In the genomic region with DNA sequence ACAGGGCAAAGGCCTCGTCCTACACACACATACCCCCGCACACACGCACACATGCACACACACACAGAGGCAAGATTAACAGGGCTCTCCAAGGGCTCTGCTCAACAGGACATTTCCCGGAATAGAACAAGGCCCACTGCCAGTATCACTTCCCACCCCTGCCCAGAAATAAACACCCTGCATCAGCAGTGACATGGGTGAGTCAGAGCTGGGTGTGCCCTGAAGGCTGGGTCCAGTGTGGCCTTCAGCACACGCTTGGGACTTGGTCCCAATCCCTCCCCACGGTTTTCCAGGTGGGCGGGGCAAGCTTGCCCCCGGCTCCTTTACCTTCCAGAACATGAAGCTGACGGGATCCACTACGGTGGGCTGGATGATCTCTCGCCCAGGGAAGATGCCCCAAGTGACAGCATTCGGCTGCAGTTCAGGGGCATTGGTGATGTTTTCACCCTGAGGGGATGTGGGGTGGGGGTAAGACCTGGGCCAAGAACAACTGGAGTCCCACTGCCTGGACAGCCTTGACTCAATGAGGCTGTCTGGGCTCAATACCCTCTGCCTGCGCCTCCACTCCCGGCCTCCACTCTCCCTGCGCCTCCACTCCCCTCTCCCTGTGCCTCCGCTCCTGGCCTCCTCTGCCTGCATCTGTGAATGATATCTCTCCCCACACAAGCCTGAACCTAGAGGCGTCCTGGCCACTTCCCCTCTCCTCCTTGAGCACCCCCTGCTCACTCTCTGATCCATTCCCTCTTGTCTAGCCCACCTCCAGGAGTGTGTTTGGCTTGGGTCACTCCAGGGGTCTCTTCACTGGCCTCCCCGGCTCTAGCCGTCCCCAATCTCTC, we compare ENCODE assay signal across 8 cellular contexts. TPM values are rescaled to one million over a fixed set of nuclear protein-coding genes. Genes with fewer than 3 reads are reported as not detected.
A peak's percentile ranks its signal among the peaks of the same experiment; 100 is the strongest.
DNase-seq lines count a peak whose midpoint lies in the region; ATAC-seq, FAIRE-seq and TF ChIP-seq lines count a peak whose summit lies in the region.

No MANE protein-coding gene starts in this region.

- H3K9ac ChIP-seq in liver (ENCODE audit: low read depth in 1 of 2, low read length in 2 of 2) (peak overlapping the region; percentile 10 to 70), HepG2 (ENCODE audit: insufficient read depth, low read depth, low read length) (no peak overlapping the region)

- no peaks in the 10 kb centered on the region for H3K27me3 Mint-ChIP-seq in effector memory CD8-positive, alpha-beta T cell

- intact Hi-C loops in HepG2 (cut with micrococcal nuclease; ENCODE audit: unreplicated experiment), result no loop called here

- H3K36me3 ChIP-seq in liver (ENCODE audit: control insufficient read depth in 4 of 4, insufficient read depth in 3 of 4, low read depth in 1 of 4, low read length in 3 of 4) (peaks cover 16 to 38% (median 28%) of the 10 kb centered on the region in 4 donors), HepG2 (replicated peaks in 1 of 2; ENCODE audit: control insufficient read depth in 1 of 2, insufficient read depth in 2 of 2, low read length in 2 of 2) (0 out of 5 replicates have a peak, but pooled peaks cover 4 to 6% of the 10 kb centered on the region in 2 experiments), muscle layer of duodenum (ENCODE audit: control insufficient read depth in 1 of 2, insufficient read depth in 2 of 2, low read length in 2 of 2) (peaks cover 33 to 38% of the 10 kb centered on the region in 2 donors)

- no peaks in the 10 kb centered on the region for H3K27me3 ChIP-seq in liver (ENCODE audit: control insufficient read depth in 4 of 4, insufficient read depth in 4 of 4, low read length in 3 of 4)
- H3K27me3 ChIP-seq in HepG2 (ENCODE audit: control insufficient read depth in 1 of 2, insufficient read depth in 2 of 2, low read length in 2 of 2), result no peaks in the 10 kb centered on the region
- H3K27me3 ChIP-seq in muscle layer of duodenum (ENCODE audit: low read depth, low read length), result no peaks in the 10 kb centered on the region

- TF ChIP-seq RAD21 in liver (IDR thresholded peaks at IDR 0.05), result peak; percentile 53
- no peak for TF ChIP-seq RAD21 in HepG2 (CRISPR knock-in tag; IDR thresholded peaks at IDR 0.05)

- in situ Hi-C loops in HepG2 (cut with HindIII; ENCODE audit: extremely low pct_ligation_motif_present, low pct_unique_long_range_greater_than_20kb), result no loop called here

- POLR2A ChIA-PET in HepG2 (lab: Yijun Ruan, JAX), result no interaction called here

- H3K4me3 ChIP-seq in liver (ENCODE audit: low read depth in 1 of 3, low read length in 3 of 3) (no peak overlapping the region), HepG2 (replicated peaks in 1 of 3; ENCODE audit: insufficient read depth in 1 of 3, low read depth in 2 of 3, low read length in 3 of 3) (no peak overlapping the region), muscle layer of duodenum (ENCODE audit: low read depth in 1 of 2, low read length in 2 of 2) (peak overlapping the region in 1 of 2 donors; percentile 19)

- no peak for TF ChIP-seq POLR2A in HepG2 (IDR thresholded peaks at IDR 0.05; ENCODE audit: insufficient read depth in 1 of 2, low read depth in 2 of 2, low read length in 2 of 2)

- H2AFZ ChIP-seq in HepG2 (ENCODE audit: low read length), result no peak overlapping the region

- no peak for TF ChIP-seq EP300 in HepG2 (IDR thresholded peaks at IDR 0.05; ENCODE audit: low read depth in 2 of 2, low read length in 2 of 2)
- TF ChIP-seq EP300 in HepG2 (CRISPR knock-in tag; IDR thresholded peaks at IDR 0.05; ENCODE audit: borderline replicate concordance), result no peak

- TF ChIP-seq CTCF in liver (IDR thresholded peaks at IDR 0.05; ENCODE audit: low read depth, low read length, missing input control) (no peak), HepG2 (CRISPR knock-in tag; IDR thresholded peaks at IDR 0.05) (no peak)

- H3K4me1 ChIP-seq in liver (ENCODE audit: control insufficient read depth in 4 of 4, insufficient read depth in 4 of 4, low read length in 3 of 4), result peaks cover 0 to 22% (median 8%) of the 10 kb centered on the region in 4 donors
- H3K4me1 ChIP-seq in HepG2 (ENCODE audit: insufficient read depth, low read length), result peaks cover 16% of the 10 kb centered on the region
- H3K4me1 ChIP-seq in muscle layer of duodenum (ENCODE audit: control insufficient read depth in 1 of 2, insufficient read depth in 2 of 2, low read length in 2 of 2), result peaks cover 27 to 34% of the 10 kb centered on the region in 2 donors

- H3K9me3 ChIP-seq in liver (ENCODE audit: control insufficient read depth in 4 of 4, low read length in 3 of 4), result no peaks in the 10 kb centered on the region
- H3K9me3 ChIP-seq in HepG2 (ENCODE audit: low read length), result no peaks in the 10 kb centered on the region
- H3K9me3 ChIP-seq in muscle layer of duodenum (ENCODE audit: control insufficient read depth in 1 of 2, low read length in 2 of 2), result no peaks in the 10 kb centered on the region

- FAIRE-seq in HepG2 (lab: Jason Lieb, UNC), result no peak

- WGBS in liver, result 71% methylated on average over 19 of the region's 19 CpGs
- WGBS in HepG2 (ENCODE audit: low lambda C conversion rate), result 87% methylated on average over 17 of the region's 19 CpGs

- BruUV-seq in HepG2 (replicated peaks; lab: Mats Ljungman, UMichigan), result no TSS peak

- CTCF ChIA-PET in HepG2 (lab: Yijun Ruan, JAX; ENCODE audit: low intra/inter-chr PET ratio, low total read pairs), result no interaction called here

- H3K4me3 Mint-ChIP-seq in effector memory CD8-positive, alpha-beta T cell, result no peak overlapping the region

- no peaks in the 10 kb centered on the region for H3K9me3 Mint-ChIP-seq in effector memory CD8-positive, alpha-beta T cell

- H3K36me3 Mint-ChIP-seq in effector memory CD8-positive, alpha-beta T cell (ENCODE audit: insufficient read depth), result peaks cover 24% of the 10 kb centered on the region

- H3K4me2 ChIP-seq in HepG2 (ENCODE audit: low read depth, low read length), result no peak overlapping the region

- no peak for DNase-seq in HepG2 (ENCODE audit: low spot score)
- DNase-seq in effector memory CD8-positive, alpha-beta T cell, result no peak
- DNase-seq in activated CD4-positive, alpha-beta T cell treated with anti-CD3 and anti-CD28 coated beads, Interleukin-2, amount 50 U/mL, for 48 hours, result no peak
- no peak for DNase-seq in NCI-H128 (lab: John Stamatoyannopoulos, UW; ENCODE audit: unreplicated experiment)

- H3K79me2 ChIP-seq in HepG2 (ENCODE audit: insufficient read depth, low read length), result no peaks in the 10 kb centered on the region

- ATAC-seq in HepG2, result no peak
- no peak for ATAC-seq in effector memory CD8-positive, alpha-beta T cell (replicated peaks)
- no peak for ATAC-seq in GM18867 (IDR thresholded peaks at IDR 0.05; ENCODE audit: unreplicated experiment)
- no peak for ATAC-seq in GM21528 (IDR thresholded peaks at IDR 0.05; ENCODE audit: low FRiP score, unreplicated experiment)

- H3K4me1 Mint-ChIP-seq in effector memory CD8-positive, alpha-beta T cell (ENCODE audit: low read depth in 2 of 2), result peaks cover 5 to 6% of the 10 kb centered on the region in 2 donors

- H3K27ac ChIP-seq in liver (ENCODE audit: low read depth in 1 of 2, low read length in 2 of 2), result peak overlapping the region; percentile 62 to 65
- no peak overlapping the region for H3K27ac ChIP-seq in HepG2 (ENCODE audit: extremely low read length, insufficient read depth, low read length)
- H3K27ac ChIP-seq in muscle layer of duodenum (ENCODE audit: low read length), result peak overlapping the region; percentile 94

- H4K20me1 ChIP-seq in HepG2 (ENCODE audit: insufficient read depth, low read length), result no peaks in the 10 kb centered on the region

- H3K27ac Mint-ChIP-seq in effector memory CD8-positive, alpha-beta T cell, result peak overlapping the region; percentile 29 to 56

RNA-seq across cellular contexts. Expression of a gene that starts 14.7 kb away (rescaled TPM):
- total RNA-seq in liver, result 10 to 100 TPM; 27.6 to 29.0 TPM
- polyA plus RNA-seq in liver, result 1 to 10 TPM; 5.5 to 9.0 TPM
- total RNA-seq in HepG2 (2016; rRNA removed; fragmentation: Illumina TruSeq; extraction: Trizol), result 5.0 and 8.2 TPM in 2 replicates
- 4.1 and 5.4 TPM in 2 replicates for total RNA-seq in HepG2 (2016; cell fraction: cytosol; rRNA removed; fragmentation: Illumina TruSeq; extraction: Trizol; ENCODE audit: low read depth)
- total RNA-seq in HepG2 (2016; cell fraction: insoluble cytoplasmic fraction; rRNA removed; fragmentation: Illumina TruSeq; extraction: Trizol), result 4.9 and 8.0 TPM in 2 replicates
- 5.9 and 7.6 TPM in 2 replicates for total RNA-seq in HepG2 (2016; cell fraction: membrane; rRNA removed; fragmentation: Illumina TruSeq; extraction: Trizol)
- total RNA-seq in HepG2 (2016; cell fraction: nucleus; rRNA removed; fragmentation: Illumina TruSeq; extraction: Trizol), result 10.1 and 14.4 TPM in 2 replicates
- polyA plus RNA-seq in HepG2 (2011; rRNA removed), result 3.8 and 6.8 TPM in 2 replicates
- 2.8 and 3.4 TPM in 2 replicates for polyA plus RNA-seq in HepG2 (2011; cell fraction: cytosol; rRNA removed)
- polyA plus RNA-seq in HepG2 (2011; cell fraction: nucleus; rRNA removed), result 11.8 and 13.3 TPM in 2 replicates
- 2.8 and 3.0 TPM in 2 replicates for polyA plus RNA-seq in HepG2 (2012)
- 0.58 and 0.61 TPM in 2 replicates for polyA plus RNA-seq in HepG2 (2016; cell fraction: cytosol; fragmentation: Illumina TruSeq; extraction: Trizol; ENCODE audit: low read depth)
- polyA plus RNA-seq in HepG2 (2016; cell fraction: insoluble cytoplasmic fraction; fragmentation: Illumina TruSeq; extraction: Trizol; ENCODE audit: low read depth), result 3.6 and 4.9 TPM in 2 replicates
- 0.73 and 0.76 TPM in 2 replicates for polyA plus RNA-seq in HepG2 (2016; cell fraction: membrane; fragmentation: Illumina TruSeq; extraction: Trizol; ENCODE audit: low read depth)
- 8.2 and 9.0 TPM in 2 replicates for polyA plus RNA-seq in HepG2 (2016; cell fraction: nucleus; fragmentation: Illumina TruSeq; extraction: Trizol; ENCODE audit: insufficient read depth, low read depth)
- 19.5 and 30.6 TPM in 2 replicates for polyA minus RNA-seq in HepG2 (2011; rRNA and poly(A)+ RNA removed; ENCODE audit: low replicate concordance)
- 2.5 and 6.1 TPM in 2 replicates for polyA minus RNA-seq in HepG2 (2011; cell fraction: cytosol; rRNA and poly(A)+ RNA removed)
- 22.8 and 22.9 TPM in 2 replicates for polyA minus RNA-seq in HepG2 (2011; cell fraction: nucleus; rRNA and poly(A)+ RNA removed)

RNA-seq across cellular contexts. Expression of a gene that starts 14.9 kb away (rescaled TPM):
- 1 to 10 TPM; 5.6 to 9.0 TPM for total RNA-seq in liver
- 1 to 10 TPM; 5.0 to 7.3 TPM for polyA plus RNA-seq in liver
- total RNA-seq in HepG2 (2016; rRNA removed; fragmentation: Illumina TruSeq; extraction: Trizol), result 10.1 and 19.3 TPM in 2 replicates
- 3.7 and 4.0 TPM in 2 replicates for total RNA-seq in HepG2 (2016; cell fraction: cytosol; rRNA removed; fragmentation: Illumina TruSeq; extraction: Trizol; ENCODE audit: low read depth)
- 7.6 and 20.5 TPM in 2 replicates for total RNA-seq in HepG2 (2016; cell fraction: insoluble cytoplasmic fraction; rRNA removed; fragmentation: Illumina TruSeq; extraction: Trizol)
- total RNA-seq in HepG2 (2016; cell fraction: membrane; rRNA removed; fragmentation: Illumina TruSeq; extraction: Trizol), result 5.4 and 6.2 TPM in 2 replicates
- 39.7 and 42.7 TPM in 2 replicates for total RNA-seq in HepG2 (2016; cell fraction: nucleus; rRNA removed; fragmentation: Illumina TruSeq; extraction: Trizol)
- 14.9 and 19.9 TPM in 2 replicates for polyA plus RNA-seq in HepG2 (2011; rRNA removed)
- 8.3 and 12.0 TPM in 2 replicates for polyA plus RNA-seq in HepG2 (2011; cell fraction: cytosol; rRNA removed)
- 67.2 and 84.3 TPM in 2 replicates for polyA plus RNA-seq in HepG2 (2011; cell fraction: nucleus; rRNA removed)
- 25.5 and 26.0 TPM in 2 replicates for polyA plus RNA-seq in HepG2 (2012)
- polyA plus RNA-seq in HepG2 (2016; cell fraction: cytosol; fragmentation: Illumina TruSeq; extraction: Trizol; ENCODE audit: low read depth), result 1.4 and 1.6 TPM in 2 replicates
- 4.8 and 8.2 TPM in 2 replicates for polyA plus RNA-seq in HepG2 (2016; cell fraction: insoluble cytoplasmic fraction; fragmentation: Illumina TruSeq; extraction: Trizol; ENCODE audit: low read depth)
- polyA plus RNA-seq in HepG2 (2016; cell fraction: membrane; fragmentation: Illumina TruSeq; extraction: Trizol; ENCODE audit: low read depth), result 3.7 and 4.3 TPM in 2 replicates
- 103 and 104 TPM in 2 replicates for polyA plus RNA-seq in HepG2 (2016; cell fraction: nucleus; fragmentation: Illumina TruSeq; extraction: Trizol; ENCODE audit: insufficient read depth, low read depth)
- 10.8 and 21.4 TPM in 2 replicates for polyA minus RNA-seq in HepG2 (2011; rRNA and poly(A)+ RNA removed; ENCODE audit: low replicate concordance)
- 8.2 and 9.7 TPM in 2 replicates for polyA minus RNA-seq in HepG2 (2011; cell fraction: cytosol; rRNA and poly(A)+ RNA removed)
- polyA minus RNA-seq in HepG2 (2011; cell fraction: nucleus; rRNA and poly(A)+ RNA removed), result 37.9 and 38.6 TPM in 2 replicates

RNA-seq across cellular contexts. Expression of a gene that starts 29.1 kb away (rescaled TPM):
- total RNA-seq in liver, result not detected
- polyA plus RNA-seq in liver, result under 1 TPM in 1 of 2 donors, not detected in 1; 0.37 TPM
- not detected in 2 replicates for total RNA-seq in HepG2 (2016; rRNA removed; fragmentation: Illumina TruSeq; extraction: Trizol)
- not detected in 2 replicates for total RNA-seq in HepG2 (2016; cell fraction: cytosol; rRNA removed; fragmentation: Illumina TruSeq; extraction: Trizol; ENCODE audit: low read depth)
- not detected in 2 replicates for total RNA-seq in HepG2 (2016; cell fraction: insoluble cytoplasmic fraction; rRNA removed; fragmentation: Illumina TruSeq; extraction: Trizol)
- not detected in 2 replicates for total RNA-seq in HepG2 (2016; cell fraction: membrane; rRNA removed; fragmentation: Illumina TruSeq; extraction: Trizol)
- total RNA-seq in HepG2 (2016; cell fraction: nucleus; rRNA removed; fragmentation: Illumina TruSeq; extraction: Trizol), result not detected in 2 replicates
- not detected in 2 replicates for polyA plus RNA-seq in HepG2 (2011; rRNA removed)
- polyA plus RNA-seq in HepG2 (2011; cell fraction: cytosol; rRNA removed), result not detected in 2 replicates
- polyA plus RNA-seq in HepG2 (2011; cell fraction: nucleus; rRNA removed), result 0.19 TPM in 1 of 2 replicates, not detected in the other
- 0.72 TPM in 1 of 2 replicates, not detected in the other for polyA plus RNA-seq in HepG2 (2012)
- polyA plus RNA-seq in HepG2 (2016; cell fraction: cytosol; fragmentation: Illumina TruSeq; extraction: Trizol; ENCODE audit: low read depth), result not detected in 2 replicates
- polyA plus RNA-seq in HepG2 (2016; cell fraction: insoluble cytoplasmic fraction; fragmentation: Illumina TruSeq; extraction: Trizol; ENCODE audit: low read depth), result not detected in 2 replicates
- not detected in 2 replicates for polyA plus RNA-seq in HepG2 (2016; cell fraction: membrane; fragmentation: Illumina TruSeq; extraction: Trizol; ENCODE audit: low read depth)
- not detected in 2 replicates for polyA plus RNA-seq in HepG2 (2016; cell fraction: nucleus; fragmentation: Illumina TruSeq; extraction: Trizol; ENCODE audit: insufficient read depth, low read depth)
- polyA minus RNA-seq in HepG2 (2011; rRNA and poly(A)+ RNA removed; ENCODE audit: low replicate concordance), result not detected in 2 replicates
- not detected in 2 replicates for polyA minus RNA-seq in HepG2 (2011; cell fraction: cytosol; rRNA and poly(A)+ RNA removed)
- not detected in 2 replicates for polyA minus RNA-seq in HepG2 (2011; cell fraction: nucleus; rRNA and poly(A)+ RNA removed)

RNA-seq across cellular contexts. Expression of a gene that starts 55.2 kb away (rescaled TPM):
- 10 to 100 TPM in 1 of 2 donors, 1 to 10 TPM in 1; 8.5 to 19.3 TPM for total RNA-seq in liver
- polyA plus RNA-seq in liver, result 10 to 100 TPM; 16.0 to 19.0 TPM
- 15.7 and 32.0 TPM in 2 replicates for total RNA-seq in HepG2 (2016; rRNA removed; fragmentation: Illumina TruSeq; extraction: Trizol)
- 18.6 and 25.8 TPM in 2 replicates for total RNA-seq in HepG2 (2016; cell fraction: cytosol; rRNA removed; fragmentation: Illumina TruSeq; extraction: Trizol; ENCODE audit: low read depth)
- total RNA-seq in HepG2 (2016; cell fraction: insoluble cytoplasmic fraction; rRNA removed; fragmentation: Illumina TruSeq; extraction: Trizol), result 15.6 and 33.2 TPM in 2 replicates
- 23.1 and 27.7 TPM in 2 replicates for total RNA-seq in HepG2 (2016; cell fraction: membrane; rRNA removed; fragmentation: Illumina TruSeq; extraction: Trizol)
- total RNA-seq in HepG2 (2016; cell fraction: nucleus; rRNA removed; fragmentation: Illumina TruSeq; extraction: Trizol), result 23.8 and 30.7 TPM in 2 replicates
- polyA plus RNA-seq in HepG2 (2011; rRNA removed), result 28.3 and 35.4 TPM in 2 replicates
- polyA plus RNA-seq in HepG2 (2011; cell fraction: cytosol; rRNA removed), result 29.2 and 46.7 TPM in 2 replicates
- polyA plus RNA-seq in HepG2 (2011; cell fraction: nucleus; rRNA removed), result 39.3 TPM in 2 replicates
- 22.4 and 25.3 TPM in 2 replicates for polyA plus RNA-seq in HepG2 (2012)
- polyA plus RNA-seq in HepG2 (2016; cell fraction: cytosol; fragmentation: Illumina TruSeq; extraction: Trizol; ENCODE audit: low read depth), result 25.0 and 27.3 TPM in 2 replicates
- polyA plus RNA-seq in HepG2 (2016; cell fraction: insoluble cytoplasmic fraction; fragmentation: Illumina TruSeq; extraction: Trizol; ENCODE audit: low read depth), result 15.8 and 17.2 TPM in 2 replicates
- polyA plus RNA-seq in HepG2 (2016; cell fraction: membrane; fragmentation: Illumina TruSeq; extraction: Trizol; ENCODE audit: low read depth), result 26.4 and 29.2 TPM in 2 replicates
- 49.1 and 50.0 TPM in 2 replicates for polyA plus RNA-seq in HepG2 (2016; cell fraction: nucleus; fragmentation: Illumina TruSeq; extraction: Trizol; ENCODE audit: insufficient read depth, low read depth)
- 34.5 and 53.9 TPM in 2 replicates for polyA minus RNA-seq in HepG2 (2011; rRNA and poly(A)+ RNA removed; ENCODE audit: low replicate concordance)
- polyA minus RNA-seq in HepG2 (2011; cell fraction: cytosol; rRNA and poly(A)+ RNA removed), result 15.4 and 16.0 TPM in 2 replicates
- 8.0 and 8.6 TPM in 2 replicates for polyA minus RNA-seq in HepG2 (2011; cell fraction: nucleus; rRNA and poly(A)+ RNA removed)

RNA-seq across cellular contexts. Expression of a gene that starts 56.5 kb away (rescaled TPM):
- total RNA-seq in liver (not detected), HepG2 (2016; rRNA removed; fragmentation: Illumina TruSeq; extraction: Trizol) (not detected in 2 replicates)
- polyA plus RNA-seq in liver (under 1 TPM in 1 of 2 donors, not detected in 1; 0.12 TPM), HepG2 (2011; rRNA removed) (not detected in 2 replicates)
- not detected in 2 replicates for total RNA-seq in HepG2 (2016; cell fraction: cytosol; rRNA removed; fragmentation: Illumina TruSeq; extraction: Trizol; ENCODE audit: low read depth)
- not detected in 2 replicates for total RNA-seq in HepG2 (2016; cell fraction: insoluble cytoplasmic fraction; rRNA removed; fragmentation: Illumina TruSeq; extraction: Trizol)
- total RNA-seq in HepG2 (2016; cell fraction: membrane; rRNA removed; fragmentation: Illumina TruSeq; extraction: Trizol), result not detected in 2 replicates
- total RNA-seq in HepG2 (2016; cell fraction: nucleus; rRNA removed; fragmentation: Illumina TruSeq; extraction: Trizol), result not detected in 2 replicates
- not detected in 2 replicates for polyA plus RNA-seq in HepG2 (2011; cell fraction: cytosol; rRNA removed)
- polyA plus RNA-seq in HepG2 (2011; cell fraction: nucleus; rRNA removed), result not detected in 2 replicates
- polyA plus RNA-seq in HepG2 (2012), result 0.92 and 1.8 TPM in 2 replicates
- not detected in 2 replicates for polyA plus RNA-seq in HepG2 (2016; cell fraction: cytosol; fragmentation: Illumina TruSeq; extraction: Trizol; ENCODE audit: low read depth)
- not detected in 2 replicates for polyA plus RNA-seq in HepG2 (2016; cell fraction: insoluble cytoplasmic fraction; fragmentation: Illumina TruSeq; extraction: Trizol; ENCODE audit: low read depth)
- polyA plus RNA-seq in HepG2 (2016; cell fraction: membrane; fragmentation: Illumina TruSeq; extraction: Trizol; ENCODE audit: low read depth), result not detected in 2 replicates
- not detected in 2 replicates for polyA plus RNA-seq in HepG2 (2016; cell fraction: nucleus; fragmentation: Illumina TruSeq; extraction: Trizol; ENCODE audit: insufficient read depth, low read depth)
- not detected in 2 replicates for polyA minus RNA-seq in HepG2 (2011; rRNA and poly(A)+ RNA removed; ENCODE audit: low replicate concordance)
- not detected in 2 replicates for polyA minus RNA-seq in HepG2 (2011; cell fraction: cytosol; rRNA and poly(A)+ RNA removed)
- not detected in 2 replicates for polyA minus RNA-seq in HepG2 (2011; cell fraction: nucleus; rRNA and poly(A)+ RNA removed)
